In genomic region chr13:40919901-40920300, GRCh38 we compare ENCODE assay signal across 7 cellular contexts.
DNase-seq lines count a peak whose midpoint lies in the region; ATAC-seq and TF ChIP-seq lines count a peak whose summit lies in the region.
"Not testable (repeated sequence)": the region's sequence is repeated elsewhere in the genome, so short reads cannot be mapped to it uniquely, and the experiment has no call there.

No MANE protein-coding gene starts in this region.

- not testable (repeated sequence) for TF ChIP-seq EP300 in sigmoid colon (IDR thresholded peaks at IDR 0.05)

- TF ChIP-seq POLR2A in sigmoid colon (IDR thresholded peaks at IDR 0.05), result not testable (repeated sequence)

- peaks cover 17% of the 10 kb centered on the region for H3K4me1 ChIP-seq in OCI-LY1 (ENCODE audit: insufficient read depth, low read length, severe bottlenecking)
- H3K4me1 ChIP-seq in naive thymus-derived CD4-positive, alpha-beta T cell (ENCODE audit: control insufficient read depth in 2 of 2, insufficient read depth in 2 of 2, low read length in 2 of 2), result not testable (repeated sequence)
- H3K4me1 ChIP-seq in sigmoid colon, result peaks cover 0 to 13% (median 8%) of the 10 kb centered on the region in 4 donors

- peak overlapping the region; percentile 87 for H3K4me3 ChIP-seq in OCI-LY1 (ENCODE audit: low read depth, low read length, poor library complexity, severe bottlenecking)
- peak overlapping the region; percentile 72 for H3K4me3 ChIP-seq in epithelial cell of proximal tubule (ENCODE audit: low read depth, low read length)
- H3K4me3 ChIP-seq in naive thymus-derived CD4-positive, alpha-beta T cell (ENCODE audit: low read length); sigmoid colon: not testable (repeated sequence)

- H3K4me3 Mint-ChIP-seq in Calu3 (ENCODE audit: low read depth, unreplicated experiment), result peak overlapping the region; percentile 85
- peak overlapping the region; percentile 90 for H3K4me3 Mint-ChIP-seq in activated CD4-positive, alpha-beta T cell treated with anti-CD3 and anti-CD28 coated beads, Interleukin-2, amount 10 ng/mL, durations not matched to agents 7 days and 5 days
- H3K4me3 Mint-ChIP-seq in activated naive CD8-positive, alpha-beta T cell, result peak overlapping the region; percentile 95
- H3K4me3 Mint-ChIP-seq in naive thymus-derived CD4-positive, alpha-beta T cell, result peak overlapping the region in 7 of 10 donors; percentile 91 to 100 (median 98)

- ATAC-seq in naive thymus-derived CD4-positive, alpha-beta T cell, result not testable (repeated sequence)

- not testable (repeated sequence) for H3K36me3 ChIP-seq in OCI-LY1 (ENCODE audit: insufficient read depth, low read length); naive thymus-derived CD4-positive, alpha-beta T cell (ENCODE audit: control insufficient read depth in 2 of 3, insufficient read depth in 3 of 3, low read length in 3 of 3); sigmoid colon

- peak overlapping the region; percentile 90 for H3K27ac Mint-ChIP-seq in Calu3 (ENCODE audit: unreplicated experiment)
- H3K27ac Mint-ChIP-seq in activated CD4-positive, alpha-beta T cell treated with anti-CD3 and anti-CD28 coated beads, Interleukin-2, amount 10 ng/mL, durations not matched to agents 7 days and 5 days; activated naive CD8-positive, alpha-beta T cell: not testable (repeated sequence)
- H3K27ac Mint-ChIP-seq in naive thymus-derived CD4-positive, alpha-beta T cell, result peak overlapping the region in 2 of 9 donors; percentile 23 to 96

- not testable (repeated sequence) for H3K27ac ChIP-seq in OCI-LY1 (ENCODE audit: low read depth, low read length, poor library complexity, severe bottlenecking); naive thymus-derived CD4-positive, alpha-beta T cell (ENCODE audit: low read depth, low read length)
- peak overlapping the region in 3 of 4 donors; percentile 84 to 91 (median 85) for H3K27ac ChIP-seq in sigmoid colon

- CTCF ChIA-PET in Calu3 (lab: Charles Lee), result interaction anchor here (1.2 kb wide), 1 partner anchor 39 kb away, joined by 3 read pairs; no protein-coding TSS in a partner anchor
- CTCF ChIA-PET in activated CD4-positive, alpha-beta T cell treated with anti-CD3 and anti-CD28 coated beads, Interleukin-2, amount 10 ng/mL, durations not matched to agents 7 days and 5 days (lab: Charles Lee), result not testable (repeated sequence)
- CTCF ChIA-PET in naive thymus-derived CD4-positive, alpha-beta T cell (lab: Charles Lee), result interaction anchor here (0.6 to 1.1 kb wide), 2 partner anchors 105 to 166 kb away, joined by 3 read pairs; no protein-coding TSS in a partner anchor

- H3F3A ChIP-seq in OCI-LY1 (ENCODE audit: insufficient read depth, low read length), result peaks cover 14% of the 10 kb centered on the region

- BruUV-seq in Calu3 (replicated peaks; lab: Mats Ljungman, UMichigan), result not testable (repeated sequence)

- TF ChIP-seq CTCF in Calu3 (IDR thresholded peaks at IDR 0.05; ENCODE audit: unreplicated experiment); OCI-LY1 (IDR thresholded peaks at IDR 0.05; ENCODE audit: low read length); epithelial cell of proximal tubule (conservative IDR thresholded peaks at IDR 0.05; ENCODE audit: low read depth, low read length); sigmoid colon (IDR thresholded peaks at IDR 0.05): not testable (repeated sequence)

- H3K9ac ChIP-seq in OCI-LY1 (ENCODE audit: low read length), result not testable (repeated sequence)

- H3K27me3 Mint-ChIP-seq in Calu3 (ENCODE audit: unreplicated experiment); activated CD4-positive, alpha-beta T cell treated with anti-CD3 and anti-CD28 coated beads, Interleukin-2, amount 10 ng/mL, durations not matched to agents 7 days and 5 days; activated naive CD8-positive, alpha-beta T cell; naive thymus-derived CD4-positive, alpha-beta T cell: not testable (repeated sequence)

- H3K79me2 ChIP-seq in OCI-LY1 (ENCODE audit: insufficient read depth, low read length), result not testable (repeated sequence)

- peaks cover 33% of the 10 kb centered on the region for H3K4me1 Mint-ChIP-seq in Calu3 (ENCODE audit: low read depth, unreplicated experiment)
- peaks cover 26% of the 10 kb centered on the region for H3K4me1 Mint-ChIP-seq in activated CD4-positive, alpha-beta T cell treated with anti-CD3 and anti-CD28 coated beads, Interleukin-2, amount 10 ng/mL, durations not matched to agents 7 days and 5 days
- H3K4me1 Mint-ChIP-seq in activated naive CD8-positive, alpha-beta T cell (ENCODE audit: low read depth), result peaks cover 38% of the 10 kb centered on the region
- H3K4me1 Mint-ChIP-seq in naive thymus-derived CD4-positive, alpha-beta T cell, result peaks cover 26 to 55% (median 44%) of the 10 kb centered on the region in 7 donors

- intact Hi-C loops in Calu3 (cut with micrococcal nuclease; ENCODE audit: unreplicated experiment), result loop anchor here (5.0 kb wide), 1 partner anchor 137 kb away; no protein-coding TSS in a partner anchor
- intact Hi-C loops in naive thymus-derived CD4-positive, alpha-beta T cell (cut with micrococcal nuclease), result loop anchor here (2.0 to 10.0 kb wide), 8 partner anchors 65 to 1885 kb away; partner anchors contain the start of genes FOXO1 (in 1 of the 2), KBTBD6 (in 1 of the 2), MRPS31 (in 1 of the 2) and MTRF1 (in 1 of the 2)
- intact Hi-C loops in sigmoid colon (cut with DNase I), result loop anchor here (5.0 to 10.0 kb wide), 3 partner anchors 142 to 275 kb away; partner anchors contain the start of genes KBTBD7, MRPS31 and WBP4

- DNase-seq in Calu3; activated CD4-positive, alpha-beta T cell treated with anti-CD3 and anti-CD28 coated beads, Interleukin-2, amount 10 ng/mL, durations not matched to agents 7 days and 5 days; epithelial cell of proximal tubule (ENCODE audit: low read depth); naive thymus-derived CD4-positive, alpha-beta T cell; sigmoid colon: not testable (repeated sequence)

- H3K9me2 ChIP-seq in OCI-LY1 (ENCODE audit: low read depth, low read length), result not testable (repeated sequence)

- 68 to 87% methylated on average over 7 of the region's 7 CpGs for WGBS in sigmoid colon, 2 donors

- not testable (repeated sequence) for H2AFZ ChIP-seq in OCI-LY1 (ENCODE audit: low read length)

- peaks cover 26% of the 10 kb centered on the region for H3K36me3 Mint-ChIP-seq in Calu3 (ENCODE audit: insufficient read depth, unreplicated experiment)
- H3K36me3 Mint-ChIP-seq in activated CD4-positive, alpha-beta T cell treated with anti-CD3 and anti-CD28 coated beads, Interleukin-2, amount 10 ng/mL, durations not matched to agents 7 days and 5 days (ENCODE audit: low read depth); activated naive CD8-positive, alpha-beta T cell: not testable (repeated sequence)
- peaks cover 0 to 11% (median 0%) of the 10 kb centered on the region in 5 donors for H3K36me3 Mint-ChIP-seq in naive thymus-derived CD4-positive, alpha-beta T cell

- POLR2A ChIA-PET in activated CD4-positive, alpha-beta T cell treated with anti-CD3 and anti-CD28 coated beads, Interleukin-2, amount 10 ng/mL, durations not matched to agents 7 days and 5 days (lab: Charles Lee); naive thymus-derived CD4-positive, alpha-beta T cell (lab: Charles Lee): not testable (repeated sequence)

- peak overlapping the region; percentile 90; the same call in 1 of the 2 replicates for H3K4me2 ChIP-seq in OCI-LY1 (ENCODE audit: low read length)

- not testable (repeated sequence) for H3K9me3 ChIP-seq in OCI-LY1 (ENCODE audit: low read length); naive thymus-derived CD4-positive, alpha-beta T cell (ENCODE audit: control insufficient read depth in 2 of 3, low read length in 3 of 3); sigmoid colon

- not testable (repeated sequence) for H3K9me3 Mint-ChIP-seq in Calu3 (ENCODE audit: low read depth, unreplicated experiment); activated CD4-positive, alpha-beta T cell treated with anti-CD3 and anti-CD28 coated beads, Interleukin-2, amount 10 ng/mL, durations not matched to agents 7 days and 5 days; activated naive CD8-positive, alpha-beta T cell (ENCODE audit: low read depth); naive thymus-derived CD4-positive, alpha-beta T cell

- H3K27me3 ChIP-seq in OCI-LY1 (ENCODE audit: insufficient read depth, low read length); naive thymus-derived CD4-positive, alpha-beta T cell (ENCODE audit: control insufficient read depth in 2 of 2, insufficient read depth in 2 of 2, low read length in 2 of 2); sigmoid colon: not testable (repeated sequence)

- not testable (repeated sequence) for H4K20me1 ChIP-seq in OCI-LY1 (ENCODE audit: insufficient read depth, low read length)
